Comparison of ENCODE assay signal across 9 cellular contexts in the genomic region with DNA sequence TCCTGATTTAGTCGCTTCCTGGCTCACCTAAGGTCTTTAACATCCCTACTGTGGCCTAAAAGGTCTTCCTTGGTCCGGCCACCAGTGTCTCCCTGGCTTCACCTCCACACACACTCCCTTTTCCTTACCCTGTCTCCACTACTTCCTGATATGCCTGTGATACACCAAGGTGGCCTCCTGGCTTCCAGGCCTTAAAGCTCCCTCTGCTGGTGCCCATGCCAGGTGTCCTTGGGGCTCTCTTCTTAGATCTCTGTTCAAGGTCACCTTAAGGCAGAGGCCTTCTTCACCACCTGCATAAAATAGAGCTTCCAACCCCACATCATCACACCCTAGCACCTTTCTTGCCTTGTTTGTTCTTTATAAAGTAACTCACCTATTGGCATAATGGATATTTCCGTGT.
DNase-seq lines count a peak whose midpoint lies in the region; ATAC-seq and TF ChIP-seq lines count a peak whose summit lies in the region.
"Had no signal": no experiment of that assay in that cellular context is flagged by ENCODE, and none has a peak within 500 bp of the region (broad histone marks: within the 10 kb centered on the region; RNA-seq: fewer than 3 reads in every experiment).

No MANE protein-coding gene starts in this region.

- H3K4me2 ChIP-seq in neural progenitor cell = no peak overlapping the region
- H3K4me2 ChIP-seq: A549 had no signal

- H3K4me3 Mint-ChIP-seq in neural progenitor cell = no peak overlapping the region

- H3K27ac Mint-ChIP-seq in neural progenitor cell = no peak overlapping the region

- no peaks in the 10 kb centered on the region for H3K36me3 Mint-ChIP-seq in neural progenitor cell

- peak; percentile 42 for TF ChIP-seq CTCF in astrocyte of the cerebellum (IDR thresholded peaks at IDR 0.05; ENCODE audit: low read depth, low read length, missing control alignments)
- peak; percentile 49 for TF ChIP-seq CTCF in neural progenitor cell (IDR thresholded peaks at IDR 0.05)

- H3K27me3 Mint-ChIP-seq in neural progenitor cell (ENCODE audit: insufficient read depth, low read depth) = no peaks in the 10 kb centered on the region

- DNase-seq in NCI-H1436 (lab: John Stamatoyannopoulos, UW) (peak; percentile 28), NCI-H1436 treated with DMSO at 0.1 percent for 48 hours (lab: John Stamatoyannopoulos, UW) (no peak), NCI-H187 treated with DMSO at 0.1 percent for 48 hours (lab: John Stamatoyannopoulos, UW) (peak; percentile 15), astrocyte of the cerebellum (ENCODE audit: low read depth) (no peak), neural progenitor cell (ENCODE audit: low spot score) (peak; percentile 37), NCI-H128 (lab: John Stamatoyannopoulos, UW; ENCODE audit: unreplicated experiment) (no peak)
- DNase-seq in stimulated activated naive CD4-positive, alpha-beta T cell (lab: John Stamatoyannopoulos, UW) = no peak

- no peak overlapping the region for H3K27ac ChIP-seq in neural progenitor cell
- H3K27ac ChIP-seq: A549 had no signal

- no peaks in the 10 kb centered on the region for H4K20me1 ChIP-seq in neural progenitor cell (ENCODE audit: low read depth)

- no peaks in the 10 kb centered on the region for H3K79me2 ChIP-seq in neural progenitor cell (ENCODE audit: low read depth)

- H3K4me3 ChIP-seq in astrocyte of the cerebellum (ENCODE audit: low read depth, low read length) (no peak overlapping the region), neural progenitor cell (no peak overlapping the region)
- H3K4me3 ChIP-seq: A549 had no signal

- H3K9me3 ChIP-seq in neural progenitor cell (ENCODE audit: low read depth) = no peaks in the 10 kb centered on the region
- H3K9me3 ChIP-seq: A549 had no signal

- ATAC-seq in HG03342 (IDR thresholded peaks at IDR 0.05; ENCODE audit: unreplicated experiment) = no peak

- in situ Hi-C loops in astrocyte of the cerebellum (cut with HindIII; ENCODE audit: low sequenced_read_pairs) = no loop called here

- H3K36me3 ChIP-seq in neural progenitor cell = no peaks in the 10 kb centered on the region

- H3K27me3 ChIP-seq in neural progenitor cell = no peaks in the 10 kb centered on the region

- peaks cover 19% of the 10 kb centered on the region for H3K4me1 Mint-ChIP-seq in neural progenitor cell

- no peak overlapping the region for H3K9ac ChIP-seq in neural progenitor cell

- peaks cover 13% of the 10 kb centered on the region for H3K4me1 ChIP-seq in neural progenitor cell
- H3K4me1 ChIP-seq: A549 had no signal

- no peak overlapping the region for H2AFZ ChIP-seq in neural progenitor cell (replicated peaks)

- H3K9me3 Mint-ChIP-seq in neural progenitor cell = no peaks in the 10 kb centered on the region

- no peaks in the 10 kb centered on the region for H3F3A ChIP-seq in neural progenitor cell (ENCODE audit: low read depth)

Comparison
In these comparisons a context has a peak if more than half of its experiments do, and no peak if none do; other contexts are left out.
1. DNase-seq: peak in NCI-H1436 (single experiment), NCI-H187 treated with DMSO at 0.1 percent for 48 hours (single experiment) and neural progenitor cell (single experiment); none in NCI-H1436 treated with DMSO at 0.1 percent for 48 hours (single experiment), astrocyte of the cerebellum (single experiment), stimulated activated naive CD4-positive, alpha-beta T cell (0 of 6) and NCI-H128 (single experiment).